Comparison of ENCODE assay signal across 11 cellular contexts in the genomic region with DNA sequence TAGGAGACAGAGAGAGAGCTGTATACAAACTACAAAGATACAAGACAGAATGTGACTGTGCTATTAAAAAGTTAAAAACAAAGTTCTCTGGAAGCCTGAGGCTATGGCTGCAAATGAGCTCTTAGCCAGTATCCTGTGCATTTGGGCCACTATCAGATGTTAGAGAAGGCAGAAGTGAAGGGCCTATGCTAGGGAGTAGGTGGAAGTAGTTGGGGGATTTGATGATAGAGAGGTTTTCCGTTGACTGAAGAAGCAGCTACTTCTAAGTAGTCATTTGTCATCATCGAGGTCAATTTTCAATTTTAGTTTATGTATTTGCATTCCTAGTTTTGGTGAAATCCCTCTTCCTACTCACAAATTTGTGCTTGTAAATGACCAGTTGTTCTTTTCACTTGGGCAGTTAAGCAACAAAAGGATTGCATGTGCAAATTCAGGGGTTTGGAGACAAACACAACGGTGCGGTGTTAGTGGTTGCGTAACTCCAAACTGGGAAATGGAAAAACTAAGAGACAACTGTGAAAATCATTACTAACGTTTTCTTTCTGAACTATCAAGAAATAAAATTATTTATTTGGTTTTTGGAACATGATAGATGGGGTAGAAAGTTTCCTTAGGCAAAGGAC. TPM values are rescaled to one million over a fixed set of nuclear protein-coding genes. Genes with fewer than 3 reads are reported as not detected.
A peak's percentile ranks its signal among the peaks of the same experiment; 100 is the strongest.
DNase-seq lines count a peak whose midpoint lies in the region; ATAC-seq, FAIRE-seq and TF ChIP-seq lines count a peak whose summit lies in the region.
"Had no signal": no experiment of that assay in that cellular context is flagged by ENCODE, and none has a peak within 500 bp of the region (broad histone marks: within the 10 kb centered on the region; RNA-seq: fewer than 3 reads in every experiment).

No MANE protein-coding gene starts in this region.

- no peak for FAIRE-seq in small intestine (lab: Jason Lieb, UNC)
- FAIRE-seq: H54 had no signal

- H3K27ac ChIP-seq in OCI-LY3 (ENCODE audit: low read length) (peak overlapping the region; percentile 31), spleen (peak overlapping the region in 7 of 8 donors; percentile 74 to 92 (median 81)), small intestine (ENCODE audit: low read depth in 1 of 2, low read length in 1 of 2) (peak overlapping the region in 1 of 2 donors; percentile 59)
- H3K27ac ChIP-seq: KMS-11, PC-9 had no signal

- intact Hi-C loops in spleen (cut with DNase I; ENCODE audit: low total_unique reads), result no loop called here

- H3K27me3 ChIP-seq in OCI-LY3 (ENCODE audit: low read depth, low read length) (no peaks in the 10 kb centered on the region), spleen (replicated peaks in 1 of 7) (no peaks in the 10 kb centered on the region), small intestine (ENCODE audit: control insufficient read depth in 2 of 2, insufficient read depth in 2 of 2, low read length in 2 of 2) (no peaks in the 10 kb centered on the region)

- H3K9ac ChIP-seq in OCI-LY3 (ENCODE audit: low read length), result peak overlapping the region; percentile 25; the same call in 1 of the 2 replicates
- H3K9ac ChIP-seq: KMS-11 had no signal

- no peak for TF ChIP-seq CTCF in OCI-LY3 (IDR thresholded peaks at IDR 0.05; ENCODE audit: low read depth, low read length)
- no peak for TF ChIP-seq CTCF in fibroblast of villous mesenchyme (IDR thresholded peaks at IDR 0.05; ENCODE audit: insufficient read depth, low read depth, low read length)
- no peak for TF ChIP-seq CTCF in spleen (IDR thresholded peaks at IDR 0.05 in 8 of 11, conservative IDR thresholded peaks at IDR 0.05 in 3 of 11)

- H2AFZ ChIP-seq in OCI-LY3 (ENCODE audit: low read depth, low read length), result no peak overlapping the region
- H2AFZ ChIP-seq: PC-9 had no signal

- peak overlapping the region; percentile 68 for H3K4me2 ChIP-seq in OCI-LY3 (ENCODE audit: low read length)
- H3K4me2 ChIP-seq: KMS-11, PC-9 had no signal

- H3K9me3 ChIP-seq in OCI-LY3 (ENCODE audit: insufficient read depth, low read length), result no peaks in the 10 kb centered on the region
- H3K9me3 ChIP-seq in spleen, result no peaks in the 10 kb centered on the region
- H3K9me3 ChIP-seq in small intestine (ENCODE audit: control insufficient read depth, low read depth), result no peaks in the 10 kb centered on the region

- no peak for TF ChIP-seq POLR2A in spleen (IDR thresholded peaks at IDR 0.05)

- ATAC-seq in HG02610 (IDR thresholded peaks at IDR 0.05; ENCODE audit: unreplicated experiment) (peak; percentile 63), GM21515 (IDR thresholded peaks at IDR 0.05; ENCODE audit: unreplicated experiment) (no peak)

- H3K4me3 ChIP-seq in OCI-LY3 (ENCODE audit: low read length) (peak overlapping the region; percentile 45), fibroblast of villous mesenchyme (ENCODE audit: low read depth, low read length) (no peak overlapping the region), spleen (peak overlapping the region in 1 of 8 donors; percentile 41), small intestine (ENCODE audit: low read depth in 1 of 2, low read length in 2 of 2) (no peak overlapping the region)
- H3K4me3 ChIP-seq: PC-9 had no signal

- WGBS in spleen, 5 donors, result 37 to 62% (median 43%) methylated on average over 6 of the region's 6 CpGs
- 50 to 78% (median 69%) methylated on average over 6 of the region's 6 CpGs for WGBS in small intestine, 3 donors

- DNase-seq in fibroblast of villous mesenchyme (ENCODE audit: low read depth) (peak; percentile 85), spleen (no peak), small intestine (no peak), UCSD-AML1 (lab: John Stamatoyannopoulos, UW; ENCODE audit: unreplicated experiment) (no peak)
- DNase-seq: PC-9; stimulated activated CD8-positive, alpha-beta memory T cell treated with anti-CD3 and anti-CD28 coated beads, Interleukin-4, amount 100 ng/mL, for 48 hours had no signal

- H3K4me1 ChIP-seq in OCI-LY3 (ENCODE audit: low read length) (peaks cover 60% of the 10 kb centered on the region), spleen (peaks cover 0 to 57% (median 17%) of the 10 kb centered on the region in 6 donors), small intestine (ENCODE audit: control insufficient read depth in 2 of 2, insufficient read depth in 1 of 2, low read depth in 1 of 2, low read length in 1 of 2) (peaks cover 3 to 5% of the 10 kb centered on the region in 2 donors)

- no peaks in the 10 kb centered on the region for H4K20me1 ChIP-seq in OCI-LY3 (ENCODE audit: insufficient read depth, low read length)

- no peaks in the 10 kb centered on the region for H3K79me2 ChIP-seq in OCI-LY3 (ENCODE audit: low read length)

- H3K36me3 ChIP-seq in OCI-LY3 (replicated peaks; ENCODE audit: low read depth, low read length), result no peaks in the 10 kb centered on the region
- no peaks in the 10 kb centered on the region for H3K36me3 ChIP-seq in spleen
- H3K36me3 ChIP-seq in small intestine (ENCODE audit: control insufficient read depth in 2 of 2, insufficient read depth in 2 of 2, low read length in 2 of 2), result no peaks in the 10 kb centered on the region

RNA-seq across cellular contexts. Expression of a gene that starts 48.5 kb away (rescaled TPM):
- 8.4 and 10.8 TPM in 2 replicates for total RNA-seq in fibroblast of villous mesenchyme
- total RNA-seq in spleen, result 10 to 100 TPM; 52.5 to 70.1 (median 59.3) TPM
- 10 to 100 TPM; 14.5 to 17.2 (median 16.0) TPM for polyA plus RNA-seq in spleen
- 10 to 100 TPM; 20.5 to 26.6 (median 23.2) TPM for polyA plus RNA-seq in small intestine
